In genomic region chr11:64910451-64911093, GRCh38 we compare ENCODE assay signal across 1 cellular context.
TF ChIP-seq lines count a peak whose summit lies in the region.

No MANE protein-coding gene starts in this region.

TF ChIP-seq in HepG2, 621 proteins besides CTCF, POLR2A, EP300 and RAD21:
- TF ChIP-seq, protein P1, sequence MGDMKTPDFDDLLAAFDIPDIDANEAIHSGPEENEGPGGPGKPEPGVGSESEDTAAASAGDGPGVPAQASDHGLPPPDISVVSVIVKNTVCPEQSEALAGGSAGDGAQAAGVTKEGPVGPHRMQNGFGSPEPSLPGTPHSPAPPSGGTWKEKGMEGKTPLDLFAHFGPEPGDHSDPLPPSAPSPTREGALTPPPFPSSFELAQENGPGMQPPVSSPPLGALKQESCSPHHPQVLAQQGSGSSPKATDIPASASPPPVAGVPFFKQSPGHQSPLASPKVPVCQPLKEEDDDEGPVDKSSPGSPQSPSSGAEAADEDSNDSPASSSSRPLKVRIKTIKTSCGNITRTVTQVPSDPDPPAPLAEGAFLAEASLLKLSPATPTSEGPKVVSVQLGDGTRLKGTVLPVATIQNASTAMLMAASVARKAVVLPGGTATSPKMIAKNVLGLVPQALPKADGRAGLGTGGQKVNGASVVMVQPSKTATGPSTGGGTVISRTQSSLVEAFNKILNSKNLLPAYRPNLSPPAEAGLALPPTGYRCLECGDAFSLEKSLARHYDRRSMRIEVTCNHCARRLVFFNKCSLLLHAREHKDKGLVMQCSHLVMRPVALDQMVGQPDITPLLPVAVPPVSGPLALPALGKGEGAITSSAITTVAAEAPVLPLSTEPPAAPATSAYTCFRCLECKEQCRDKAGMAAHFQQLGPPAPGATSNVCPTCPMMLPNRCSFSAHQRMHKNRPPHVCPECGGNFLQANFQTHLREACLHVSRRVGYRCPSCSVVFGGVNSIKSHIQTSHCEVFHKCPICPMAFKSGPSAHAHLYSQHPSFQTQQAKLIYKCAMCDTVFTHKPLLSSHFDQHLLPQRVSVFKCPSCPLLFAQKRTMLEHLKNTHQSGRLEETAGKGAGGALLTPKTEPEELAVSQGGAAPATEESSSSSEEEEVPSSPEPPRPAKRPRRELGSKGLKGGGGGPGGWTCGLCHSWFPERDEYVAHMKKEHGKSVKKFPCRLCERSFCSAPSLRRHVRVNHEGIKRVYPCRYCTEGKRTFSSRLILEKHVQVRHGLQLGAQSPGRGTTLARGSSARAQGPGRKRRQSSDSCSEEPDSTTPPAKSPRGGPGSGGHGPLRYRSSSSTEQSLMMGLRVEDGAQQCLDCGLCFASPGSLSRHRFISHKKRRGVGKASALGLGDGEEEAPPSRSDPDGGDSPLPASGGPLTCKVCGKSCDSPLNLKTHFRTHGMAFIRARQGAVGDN (CRISPR knock-in tag; IDR thresholded peaks at IDR 0.05) = 0 out of 2 replicates have a peak, but pooled peaks have one; percentile 7
- no peak for TF ChIP-seq NR2C2 (CRISPR knock-in tag; IDR thresholded peaks at IDR 0.05; ENCODE audit: borderline replicate concordance)
- TF ChIP-seq RBFOX2 (IDR thresholded peaks at IDR 0.05; ENCODE audit: low read depth, low read length) = peak; percentile 34; the same call in 1 of the 2 replicates
- TF ChIP-seq ISX (CRISPR knock-in tag; conservative IDR thresholded peaks at IDR 0.05) = no peak
